Comparison of ENCODE assay signal across 28 cellular contexts in the genomic region with DNA sequence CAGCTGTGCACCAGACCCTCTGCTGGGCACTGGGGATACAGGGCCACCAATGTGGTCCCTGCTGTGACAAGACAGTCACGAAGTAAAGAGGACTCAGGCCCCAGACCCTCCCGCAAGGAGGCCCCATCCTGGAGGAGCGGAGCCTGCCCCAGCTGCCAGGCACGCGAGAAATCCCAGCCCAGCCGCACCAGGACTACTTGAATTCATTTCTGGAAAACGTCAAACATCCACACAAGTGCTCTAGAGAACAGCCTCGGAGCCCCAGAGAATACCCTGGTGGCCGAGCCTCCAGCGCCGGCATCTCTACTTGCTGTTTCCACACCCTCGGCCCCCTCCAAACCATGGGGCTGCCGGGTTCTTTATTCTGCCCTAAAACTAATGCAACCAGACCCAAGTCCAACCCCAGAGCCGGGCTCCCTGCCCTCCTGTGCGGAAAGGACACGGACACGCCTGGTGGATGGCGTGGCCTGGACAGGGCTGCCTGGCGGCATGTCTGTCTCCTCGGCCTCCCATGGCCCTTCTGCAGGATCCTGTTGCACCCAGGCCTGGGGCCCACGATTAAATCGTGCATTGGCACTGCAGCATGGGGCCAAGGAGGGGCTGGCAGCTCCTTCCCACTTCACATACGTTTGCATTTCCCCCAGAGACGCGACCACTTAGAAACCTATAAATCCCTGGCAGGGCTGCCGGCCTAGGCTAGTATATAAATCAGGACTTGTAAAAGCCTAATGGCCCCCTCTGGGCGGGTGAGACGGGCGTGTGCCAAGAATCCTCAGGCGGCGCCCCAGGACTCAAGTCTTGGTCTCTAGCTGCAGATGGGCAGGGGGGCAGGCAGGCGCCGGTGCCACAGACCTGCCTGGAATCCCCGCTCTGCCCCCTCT.
DNase-seq lines count a peak whose midpoint lies in the region; ATAC-seq and TF ChIP-seq lines count a peak whose summit lies in the region.
"Had no signal": no experiment of that assay in that cellular context is flagged by ENCODE, and none has a peak within 500 bp of the region (broad histone marks: within the 10 kb centered on the region; RNA-seq: fewer than 3 reads in every experiment).

No MANE protein-coding gene starts in this region.

- no peak overlapping the region for H3K27ac ChIP-seq in BLaER1 treated with 17β-estradiol and CSF1 and Interleukin-3, amounts not matched to agents 10 nM and 100 nM
- peak overlapping the region; percentile 24; the same call in 1 of the 2 replicates for H3K27ac ChIP-seq in VCaP
- H3K27ac ChIP-seq: gastroesophageal sphincter, Peyer's patch, spleen had no signal

- no peak overlapping the region for H3K9ac ChIP-seq in BLaER1 treated with 17β-estradiol and CSF1 and Interleukin-3, amounts not matched to agents 10 nM and 100 nM
- H3K9ac ChIP-seq in Loucy (ENCODE audit: low read depth, low read length, poor library complexity, severe bottlenecking), result peak overlapping the region; percentile 60

- H3K27me3 Mint-ChIP-seq in nephron progenitor cell (ENCODE audit: low read depth, poor library complexity), result peaks cover 8% of the 10 kb centered on the region
- H3K27me3 Mint-ChIP-seq: activated naive CD8-positive, alpha-beta T cell treated with anti-CD3 and anti-CD28 coated beads for 36 hours had no signal

- ATAC-seq in GM21576 (IDR thresholded peaks at IDR 0.05; ENCODE audit: unreplicated experiment), result no peak
- no peak for ATAC-seq in HG02763 (IDR thresholded peaks at IDR 0.05; ENCODE audit: unreplicated experiment)
- ATAC-seq: right cardiac atrium; stimulated activated naive CD8-positive, alpha-beta T cell treated with anti-CD3 and anti-CD28 coated beads, Interleukin-15, Interleukin-2, amounts not matched to agents 100 U/mL and 50 U/mL, for 24 hours had no signal

- H3K9me2 ChIP-seq in Loucy (replicated peaks; ENCODE audit: low read depth, low read length), result no peaks in the 10 kb centered on the region

- H3K4me2 ChIP-seq in BLaER1 treated with 17β-estradiol and CSF1 and Interleukin-3, amounts not matched to agents 10 nM and 100 nM, result peak overlapping the region in 7 of 11 experiments; percentile 61 to 78 (median 68); a peak in 9 of 22 replicates
- peak overlapping the region; percentile 28 for H3K4me2 ChIP-seq in Loucy (ENCODE audit: low read depth, low read length, poor library complexity, severe bottlenecking)

- no peaks in the 10 kb centered on the region for H3K27me3 ChIP-seq in BLaER1 treated with 17β-estradiol and CSF1 and Interleukin-3, amounts not matched to agents 10 nM and 100 nM
- no peaks in the 10 kb centered on the region for H3K27me3 ChIP-seq in Loucy (ENCODE audit: insufficient read depth, low read length, poor library complexity, severe bottlenecking)
- H3K27me3 ChIP-seq: Peyer's patch had no signal

- H3K4me1 Mint-ChIP-seq in nephron progenitor cell, result peaks cover 40% of the 10 kb centered on the region
- H3K4me1 Mint-ChIP-seq: activated naive CD8-positive, alpha-beta T cell treated with anti-CD3 and anti-CD28 coated beads for 36 hours; B cell had no signal

- DNase-seq in nephron progenitor cell, result peak; percentile 45
- DNase-seq in SKM-1 treated with dmso at 0.1 percent for 144 hours (lab: John Stamatoyannopoulos, UW; ENCODE audit: unreplicated experiment), result no peak
- DNase-seq: ACHN; activated CD4-positive, alpha-beta T cell treated with anti-CD3 and anti-CD28 coated beads for 48 hours; activated gamma-delta T cell; activated naive CD8-positive, alpha-beta T cell treated with anti-CD3 and anti-CD28 coated beads for 36 hours; activated T-cell treated with anti-CD3 and anti-CD28 coated beads, Interleukin-2, amount 50 U/mL, for 1 hour; DMS153; NCI-H1105; NCI-H226; NCI-H748 treated with DMSO at 0.1 percent for 48 hours; Peyer's patch; SHP77 treated with DMSO at 0.1 percent for 48 hours; spleen; stimulated activated CD4-positive, alpha-beta T cell treated with anti-CD3 and anti-CD28 coated beads, Interleukin-2, amount 100 ng/mL, for 24 hours; stimulated activated naive CD8-positive, alpha-beta T cell treated with anti-CD3 and anti-CD28 coated beads, Interleukin-15, Interleukin-2, amounts not matched to agents 100 U/mL and 50 U/mL, for 24 hours; SW 1271; T-helper 9 cell had no signal

- peaks cover 6% of the 10 kb centered on the region; the same call in 1 of the 2 replicates for H3F3A ChIP-seq in Loucy (ENCODE audit: low read depth)

- H3K27ac Mint-ChIP-seq in nephron progenitor cell, result no peak overlapping the region
- H3K27ac Mint-ChIP-seq: activated naive CD8-positive, alpha-beta T cell treated with anti-CD3 and anti-CD28 coated beads for 36 hours; B cell had no signal

- H2AFZ ChIP-seq in Loucy (ENCODE audit: low read length), result no peak overlapping the region

- H3K36me3 ChIP-seq in BLaER1 treated with 17β-estradiol and CSF1 and Interleukin-3, amounts not matched to agents 10 nM and 100 nM, result no peaks in the 10 kb centered on the region
- no peaks in the 10 kb centered on the region for H3K36me3 ChIP-seq in Loucy (ENCODE audit: insufficient read depth, low read length)
- H3K36me3 ChIP-seq: gastroesophageal sphincter, HAP-1, Peyer's patch, spleen had no signal

- peaks cover 14 to 34% (median 22%) of the 10 kb centered on the region in 10 experiments for H3K4me1 ChIP-seq in BLaER1 treated with 17β-estradiol and CSF1 and Interleukin-3, amounts not matched to agents 10 nM and 100 nM
- H3K4me1 ChIP-seq in Loucy (ENCODE audit: insufficient read depth, low read length, poor library complexity, severe bottlenecking), result peaks cover 50% of the 10 kb centered on the region
- H3K4me1 ChIP-seq: gastroesophageal sphincter, HAP-1, Peyer's patch, spleen had no signal

- no peaks in the 10 kb centered on the region for H3K9me3 Mint-ChIP-seq in nephron progenitor cell
- H3K9me3 Mint-ChIP-seq: activated naive CD8-positive, alpha-beta T cell treated with anti-CD3 and anti-CD28 coated beads for 36 hours had no signal

- no peaks in the 10 kb centered on the region for H3K79me2 ChIP-seq in Loucy (ENCODE audit: insufficient read depth, low read length)

- TF ChIP-seq CTCF in Loucy (conservative IDR thresholded peaks at IDR 0.05; ENCODE audit: low read length) (no peak), VCaP (conservative IDR thresholded peaks at IDR 0.05) (no peak), nephron progenitor cell (IDR thresholded peaks at IDR 0.05) (no peak)

- no peak overlapping the region for H3K4me3 ChIP-seq in BLaER1 treated with 17β-estradiol and CSF1 and Interleukin-3, amounts not matched to agents 10 nM and 100 nM
- no peak overlapping the region for H3K4me3 ChIP-seq in Loucy (ENCODE audit: low read length, poor library complexity, severe bottlenecking)
- H3K4me3 ChIP-seq: gastroesophageal sphincter, HAP-1, lung, Peyer's patch, spleen had no signal

- H3K9me3 ChIP-seq in BLaER1 treated with 17β-estradiol and CSF1 and Interleukin-3, amounts not matched to agents 10 nM and 100 nM (replicated peaks in 1 of 11), result no peaks in the 10 kb centered on the region
- H3K9me3 ChIP-seq in Loucy (ENCODE audit: insufficient read depth, low read depth, low read length), result no peaks in the 10 kb centered on the region
- H3K9me3 ChIP-seq: gastroesophageal sphincter, HAP-1, Peyer's patch, spleen had no signal

- H4K20me1 ChIP-seq in BLaER1 treated with 17β-estradiol and CSF1 and Interleukin-3, amounts not matched to agents 10 nM and 100 nM, result peaks cover 0 to 10% (median 0%) of the 10 kb centered on the region in 11 experiments; a peak in 2 of 22 replicates
- no peaks in the 10 kb centered on the region for H4K20me1 ChIP-seq in Loucy (ENCODE audit: insufficient read depth, low read length, poor library complexity, severe bottlenecking)

- no peaks in the 10 kb centered on the region for H3K36me3 Mint-ChIP-seq in nephron progenitor cell (ENCODE audit: low read depth)
- H3K36me3 Mint-ChIP-seq: activated naive CD8-positive, alpha-beta T cell treated with anti-CD3 and anti-CD28 coated beads for 36 hours had no signal

- H3K4me3 Mint-ChIP-seq in nephron progenitor cell, result no peak overlapping the region
- H3K4me3 Mint-ChIP-seq: activated naive CD8-positive, alpha-beta T cell treated with anti-CD3 and anti-CD28 coated beads for 36 hours; B cell had no signal
